In genomic region chr4:163651761-163652160, GRCh38 we compare ENCODE assay signal across 21 cellular contexts.
"Had no signal": no experiment of that assay in that cellular context is flagged by ENCODE, and none has a peak within 500 bp of the region (broad histone marks: within the 10 kb centered on the region; RNA-seq: fewer than 3 reads in every experiment).

No MANE protein-coding gene starts in this region.

- H3K4me1 ChIP-seq: esophagus muscularis mucosa, lower lobe of right lung, testis, vagina had no signal

- H3K4me3 ChIP-seq: coronary artery, esophagus muscularis mucosa, heart right ventricle, lower lobe of right lung, neural progenitor cell, smooth muscle cell, testis, vagina had no signal

- ATAC-seq: lower lobe of right lung; naive thymus-derived CD8-positive, alpha-beta T cell; sciatic nerve; stimulated activated naive B cell treated with anti-CD40 and anti-IgM and Interleukin-4, amounts not matched to agents 10 μg/mL and 1 μg/mL and 100 μg/mL, for 72 hours had no signal

- DNase-seq: activated CD4-positive, alpha-beta memory T cell treated with anti-CD3 and anti-CD28 coated beads for 36 hours; activated CD4-positive, alpha-beta T cell treated with anti-CD3 and anti-CD28 coated beads for 48 hours; activated naive CD4-positive, alpha-beta T cell treated with anti-CD3 and anti-CD28 coated beads, Interleukin-2, amount 10 ng/mL, durations not matched to agents 7 days and 5 days; activated T-cell treated with anti-CD3 and anti-CD28 coated beads, Interleukin-2, amount 50 U/mL, for 48 hours; amygdala; cerebellar nuclear complex; heart right ventricle; islet precursor cell; left cardiac atrium; lower lobe of right lung; naive thymus-derived CD8-positive, alpha-beta T cell; stimulated activated CD4-positive, alpha-beta T cell treated with anti-CD3 and anti-CD28 coated beads, Interleukin-15, amount 100 ng/mL, for 24 hours; stimulated activated naive B cell treated with anti-CD40 and anti-IgM and Interleukin-4, amounts not matched to agents 10 μg/mL and 1 μg/mL and 100 μg/mL, for 72 hours; T-helper 9 cell; testis had no signal

- H3K9me3 ChIP-seq: testis, vagina had no signal

- H2AFZ ChIP-seq: neural progenitor cell had no signal

- H3K4me2 ChIP-seq: neural progenitor cell, smooth muscle cell had no signal

- H3K27me3 ChIP-seq: esophagus muscularis mucosa, heart right ventricle, neural progenitor cell, testis, vagina had no signal

- H3K9ac ChIP-seq: neural progenitor cell had no signal

- H3K27ac ChIP-seq: coronary artery, esophagus muscularis mucosa, heart right ventricle, lower lobe of right lung, neural progenitor cell, testis, vagina had no signal

- H3K36me3 ChIP-seq: esophagus muscularis mucosa, heart right ventricle, lower lobe of right lung, neural progenitor cell, vagina had no signal
